19 cellular contexts compared by ENCODE assay signal in genomic region chr6:81204741-81205140, GRCh38.
A peak's percentile ranks its signal among the peaks of the same experiment; 100 is the strongest.
DNase-seq lines count a peak whose midpoint lies in the region; ATAC-seq and TF ChIP-seq lines count a peak whose summit lies in the region.
"Had no signal": no experiment of that assay in that cellular context is flagged by ENCODE, and none has a peak within 500 bp of the region (broad histone marks: within the 10 kb centered on the region; RNA-seq: fewer than 3 reads in every experiment).

No MANE protein-coding gene starts in this region.

- DNase-seq in GM04503 (ENCODE audit: low read depth) (peak; percentile 44), NCI-H748 treated with DMSO at 0.1 percent for 48 hours (lab: John Stamatoyannopoulos, UW) (peak; percentile 81), fibroblast of gingiva (ENCODE audit: low read depth) (peak; percentile 72), retinal pigment epithelial cell (ENCODE audit: low read depth) (peak; percentile 67), Calu3 (no peak), NCI-H2227 (lab: John Stamatoyannopoulos, UW; ENCODE audit: unreplicated experiment) (no peak)
- no peak for DNase-seq in stimulated activated CD4-positive, alpha-beta T cell treated with anti-CD3 and anti-CD28 coated beads, Interleukin-12 subunit alpha, Interleukin-12 subunit beta, amount 100 ng/mL, for 4 hours
- DNase-seq: activated CD8-positive, alpha-beta T cell treated with anti-CD3 and anti-CD28 coated beads for 36 hours; adrenal gland; CD4-positive, alpha-beta memory T cell; GDM1; hypothalamus; left ventricle myocardium inferior; naive thymus-derived CD8-positive, alpha-beta T cell; NCI-H1436; NCI-H446 treated with DMSO at 0.1 percent for 48 hours; OCI-M1; psoas muscle had no signal

- H3K4me1 Mint-ChIP-seq in Calu3 (ENCODE audit: low read depth, unreplicated experiment) = no peaks in the 10 kb centered on the region
- H3K4me1 Mint-ChIP-seq: CD4-positive, alpha-beta memory T cell; naive thymus-derived CD8-positive, alpha-beta T cell had no signal

- H3K9me3 Mint-ChIP-seq in Calu3 (ENCODE audit: low read depth, unreplicated experiment) = peaks cover 2% of the 10 kb centered on the region

- no TSS peak for BruUV-seq in Calu3 (replicated peaks; lab: Mats Ljungman, UMichigan)

- CTCF ChIA-PET in Calu3 (lab: Charles Lee) = no interaction called here

- H3K36me3 Mint-ChIP-seq in Calu3 (ENCODE audit: insufficient read depth, unreplicated experiment) = no peaks in the 10 kb centered on the region
- H3K36me3 Mint-ChIP-seq: CD4-positive, alpha-beta memory T cell; naive thymus-derived CD8-positive, alpha-beta T cell had no signal

- no peak overlapping the region for H3K4me3 Mint-ChIP-seq in Calu3 (ENCODE audit: low read depth, unreplicated experiment)
- H3K4me3 Mint-ChIP-seq: activated CD8-positive, alpha-beta T cell treated with anti-CD3 and anti-CD28 coated beads for 36 hours; CD4-positive, alpha-beta memory T cell; naive thymus-derived CD8-positive, alpha-beta T cell had no signal

- no peak overlapping the region for H3K4me3 ChIP-seq in retinal pigment epithelial cell (ENCODE audit: low read length)
- H3K4me3 ChIP-seq: adrenal gland, left ventricle myocardium inferior, psoas muscle had no signal

- no peak for ATAC-seq in GM19035 (IDR thresholded peaks at IDR 0.05; ENCODE audit: unreplicated experiment)
- ATAC-seq: activated CD8-positive, alpha-beta T cell treated with anti-CD3 and anti-CD28 coated beads for 36 hours; naive thymus-derived CD8-positive, alpha-beta T cell; psoas muscle had no signal

- intact Hi-C loops in Calu3 (cut with micrococcal nuclease; ENCODE audit: unreplicated experiment) = no loop called here

- H3K27me3 Mint-ChIP-seq in Calu3 (ENCODE audit: unreplicated experiment) = no peaks in the 10 kb centered on the region
- H3K27me3 Mint-ChIP-seq: activated CD8-positive, alpha-beta T cell treated with anti-CD3 and anti-CD28 coated beads for 36 hours; CD4-positive, alpha-beta memory T cell; naive thymus-derived CD8-positive, alpha-beta T cell had no signal

- H3K27ac Mint-ChIP-seq in Calu3 (ENCODE audit: unreplicated experiment) = no peak overlapping the region
- H3K27ac Mint-ChIP-seq: activated CD8-positive, alpha-beta T cell treated with anti-CD3 and anti-CD28 coated beads for 36 hours; CD4-positive, alpha-beta memory T cell; naive thymus-derived CD8-positive, alpha-beta T cell had no signal

- no peak for TF ChIP-seq CTCF in retinal pigment epithelial cell (conservative IDR thresholded peaks at IDR 0.05; ENCODE audit: low read depth, low read length)
- no peak for TF ChIP-seq CTCF in Calu3 (IDR thresholded peaks at IDR 0.05; ENCODE audit: unreplicated experiment)

Comparison
In these comparisons a context has a peak if more than half of its experiments do, and no peak if none do; other contexts are left out.
1. DNase-seq: peak in GM04503 (single experiment), NCI-H748 treated with DMSO at 0.1 percent for 48 hours (single experiment), fibroblast of gingiva (single experiment) and retinal pigment epithelial cell (single experiment); none in stimulated activated CD4-positive, alpha-beta T cell treated with anti-CD3 and anti-CD28 coated beads, Interleukin-12 subunit alpha, Interleukin-12 subunit beta, amount 100 ng/mL, for 4 hours (single experiment), Calu3 (single experiment) and NCI-H2227 (single experiment).